19 cellular contexts compared by ENCODE assay signal in genomic region chr16:24318670-24319069, GRCh38.
DNase-seq lines count a peak whose midpoint lies in the region; ATAC-seq, FAIRE-seq and TF ChIP-seq lines count a peak whose summit lies in the region.
"Had no signal": no experiment of that assay in that cellular context is flagged by ENCODE, and none has a peak within 500 bp of the region (broad histone marks: within the 10 kb centered on the region; RNA-seq: fewer than 3 reads in every experiment).

No MANE protein-coding gene starts in this region.

- no peak for DNase-seq in GM12864 (ENCODE audit: low read depth)
- peak; percentile 68 for DNase-seq in H9
- DNase-seq in K562 (ENCODE audit: extremely low read depth in 1 of 4, low spot score in 3 of 4), result no peak
- peak; percentile 21 for DNase-seq in neural progenitor cell (ENCODE audit: low spot score)
- no peak for DNase-seq in NCI-H1436 treated with DMSO at 0.1 percent for 48 hours (lab: John Stamatoyannopoulos, UW)
- DNase-seq in NCI-H526 (lab: John Stamatoyannopoulos, UW), result no peak
- no peak for DNase-seq in NCI-H187 treated with DMSO at 0.1 percent for 48 hours (lab: John Stamatoyannopoulos, UW)
- DNase-seq: CD8-positive, alpha-beta memory T cell; DMS 273 treated with DMSO at 0.1 percent for 48 hours; KG1; NCI-H1048; NCI-H1694; NCI-H2107; NCI-H226; NCI-H69; PC-9; SJCRH30; T-helper 2 cell had no signal

- TF ChIP-seq RAD21 in K562 (CRISPR knock-in tag; conservative IDR thresholded peaks at IDR 0.05 in 1 of 2, IDR thresholded peaks at IDR 0.05 in 1 of 2), result no peak

- H3K9ac ChIP-seq in H9 (ENCODE audit: extremely low read depth, insufficient read length, low read length), result no peak overlapping the region
- H3K9ac ChIP-seq in K562 (ENCODE audit: insufficient read depth in 1 of 2, low read depth in 2 of 2, low read length in 2 of 2), result no peak overlapping the region
- H3K9ac ChIP-seq in neural progenitor cell, result no peak overlapping the region
- H3K9ac ChIP-seq: BLaER1 had no signal

- no peaks in the 10 kb centered on the region for H3F3A ChIP-seq in neural progenitor cell (ENCODE audit: low read depth)

- H3K4ac ChIP-seq in H9 (ENCODE audit: low read depth, low read length), result no peak overlapping the region

- no peak overlapping the region for H2BK15ac ChIP-seq in H9 (ENCODE audit: low read depth, low read length)

- H3K9me3 Mint-ChIP-seq in H9 (no peaks in the 10 kb centered on the region), neural progenitor cell (no peaks in the 10 kb centered on the region)
- H3K9me3 Mint-ChIP-seq: CD8-positive, alpha-beta memory T cell had no signal

- no peak overlapping the region for H3K27ac Mint-ChIP-seq in H9
- no peak overlapping the region for H3K27ac Mint-ChIP-seq in neural progenitor cell
- H3K27ac Mint-ChIP-seq: CD8-positive, alpha-beta memory T cell had no signal

- H3K23ac ChIP-seq in H9 (ENCODE audit: insufficient read length, low read depth, low read length), result no peak overlapping the region

- no peak overlapping the region for H3K27ac ChIP-seq in H9 (ENCODE audit: insufficient read length, low read depth, low read length)
- no peak overlapping the region for H3K27ac ChIP-seq in K562 (ENCODE audit: extremely low read depth, low read depth, low read length)
- H3K27ac ChIP-seq in neural progenitor cell, result no peak overlapping the region
- H3K27ac ChIP-seq: BLaER1, PC-9, SJCRH30 had no signal

- no peak for TF ChIP-seq EP300 in K562 (IDR thresholded peaks at IDR 0.05; ENCODE audit: low read length)

- H2AK5ac ChIP-seq in H9 (ENCODE audit: insufficient read length, low read length), result no peak overlapping the region

- H3K79me2 ChIP-seq in H9 (ENCODE audit: insufficient read depth, low read length) (no peaks in the 10 kb centered on the region), K562 (ENCODE audit: control insufficient read depth, insufficient read depth, low read length) (no peaks in the 10 kb centered on the region), neural progenitor cell (ENCODE audit: low read depth) (no peaks in the 10 kb centered on the region)

- no peak overlapping the region for H2BK20ac ChIP-seq in H9 (ENCODE audit: low read depth, low read length, poor library complexity, severe bottlenecking)

- H4K20me1 ChIP-seq in H9 (ENCODE audit: control insufficient read depth, insufficient read depth, insufficient read length) (no peaks in the 10 kb centered on the region), K562 (replicated peaks; ENCODE audit: control insufficient read depth, insufficient read depth, low read length) (peaks cover 9% of the 10 kb centered on the region; the same call in 1 of the 2 replicates), neural progenitor cell (ENCODE audit: low read depth) (no peaks in the 10 kb centered on the region)
- H4K20me1 ChIP-seq: BLaER1 had no signal

- H4K5ac ChIP-seq in H9 (ENCODE audit: insufficient read length, low read depth, low read length), result no peak overlapping the region

- peaks cover 6% of the 10 kb centered on the region; the same call in 1 of the 2 replicates for H3K4me1 ChIP-seq in H9 (ENCODE audit: insufficient read depth, low read length)
- H3K4me1 ChIP-seq in K562 (replicated peaks in 1 of 2; ENCODE audit: control insufficient read depth in 2 of 2, insufficient read depth in 2 of 2, low read length in 2 of 2), result no peaks in the 10 kb centered on the region
- H3K4me1 ChIP-seq in neural progenitor cell, result no peaks in the 10 kb centered on the region
- H3K4me1 ChIP-seq: BLaER1, SJCRH30 had no signal

- H3K9me3 ChIP-seq in H9 (ENCODE audit: control insufficient read depth, low read depth, low read length) (no peaks in the 10 kb centered on the region), K562 (replicated peaks; ENCODE audit: control insufficient read depth, insufficient read depth, low read depth, low read length) (no peaks in the 10 kb centered on the region), neural progenitor cell (ENCODE audit: low read depth) (no peaks in the 10 kb centered on the region)
- H3K9me3 ChIP-seq: BLaER1, SJCRH30 had no signal

- H4K8ac ChIP-seq in H9 (replicated peaks; ENCODE audit: insufficient read length, low read depth, low read length), result no peak overlapping the region

- H3K36me3 ChIP-seq in K562 (ENCODE audit: control insufficient read depth, insufficient read depth, low read length) (no peaks in the 10 kb centered on the region), neural progenitor cell (no peaks in the 10 kb centered on the region)
- H3K36me3 ChIP-seq: BLaER1, SJCRH30 had no signal

- BruUV-seq in K562 (replicated peaks; lab: Mats Ljungman, UMichigan), result no TSS peak

- H2AFZ ChIP-seq in H9 (ENCODE audit: low read length), result no peak overlapping the region
- no peak overlapping the region for H2AFZ ChIP-seq in K562 (ENCODE audit: low read depth, low read length)
- no peak overlapping the region for H2AFZ ChIP-seq in neural progenitor cell (replicated peaks)
- H2AFZ ChIP-seq: PC-9 had no signal

- H3K27me3 Mint-ChIP-seq in H9 (ENCODE audit: low read depth), result peaks cover 5% of the 10 kb centered on the region
- peaks cover 14% of the 10 kb centered on the region for H3K27me3 Mint-ChIP-seq in neural progenitor cell (ENCODE audit: insufficient read depth, low read depth)

- TF ChIP-seq CTCF in GM12864 (IDR thresholded peaks at IDR 0.05; ENCODE audit: low read depth, low read length, missing control alignments) (peak; percentile 15), H9 (conservative IDR thresholded peaks at IDR 0.05) (peak; percentile 70), K562 (IDR thresholded peaks at IDR 0.05 in 2 of 3, conservative IDR thresholded peaks at IDR 0.05 in 1 of 3; ENCODE audit: insufficient read depth in 2 of 3, low read depth in 1 of 3, low read length in 3 of 3) (no peak; a peak in 2 of 6 replicates), neural progenitor cell (IDR thresholded peaks at IDR 0.05) (peak; percentile 24)

- no peak overlapping the region for H3K18ac ChIP-seq in H9 (ENCODE audit: insufficient read length, low read depth, low read length)

- H3K27me3 ChIP-seq in H9 (ENCODE audit: insufficient read depth, low read length) (no peaks in the 10 kb centered on the region), K562 (ENCODE audit: control insufficient read depth in 2 of 2, insufficient read depth in 2 of 2, low read length in 2 of 2) (peaks cover 21 to 27% of the 10 kb centered on the region in 2 experiments), neural progenitor cell (peaks cover 21% of the 10 kb centered on the region)
- H3K27me3 ChIP-seq: BLaER1 had no signal

- H3K23me2 ChIP-seq in H9 (ENCODE audit: insufficient read length, low read depth, low read length, poor library complexity, severe bottlenecking), result no peaks in the 10 kb centered on the region

- H2BK5ac ChIP-seq in H9 (ENCODE audit: insufficient read length, low read length), result no peak overlapping the region

- no peaks in the 10 kb centered on the region for H3K9me1 ChIP-seq in K562 (ENCODE audit: control insufficient read depth, insufficient read depth, low read length)

- no peak overlapping the region for H3K56ac ChIP-seq in H9 (ENCODE audit: insufficient read length, low read depth, low read length)

- no CpG with 5 or more reads among the region's 1 CpG for WGBS in H9 (ENCODE audit: extremely low coverage, insufficient read length, low lambda C conversion rate)
- WGBS in K562 (ENCODE audit: insufficient coverage, low coverage, missing lambda C conversion rate), result 0% methylated on average over 1 of the region's 1 CpG

- H2BK120ac ChIP-seq in H9 (ENCODE audit: low read depth, low read length, poor library complexity, severe bottlenecking), result no peak overlapping the region

- H3K4me1 Mint-ChIP-seq in H9 (peaks cover 20 to 30% of the 10 kb centered on the region in 2 experiments), neural progenitor cell (peaks cover 8% of the 10 kb centered on the region)
- H3K4me1 Mint-ChIP-seq: CD8-positive, alpha-beta memory T cell had no signal

- intact Hi-C loops in K562 (cut with micrococcal nuclease), result no loop called here

- TF ChIP-seq POLR2A in K562 (conservative IDR thresholded peaks at IDR 0.05), result no peak

- H3K36me3 Mint-ChIP-seq in H9 (ENCODE audit: insufficient read depth in 1 of 3, low read depth in 3 of 3), result no peaks in the 10 kb centered on the region
- H3K36me3 Mint-ChIP-seq in neural progenitor cell, result no peaks in the 10 kb centered on the region
- H3K36me3 Mint-ChIP-seq: CD8-positive, alpha-beta memory T cell had no signal

- H3K4me3 Mint-ChIP-seq in H9, result no peak overlapping the region
- no peak overlapping the region for H3K4me3 Mint-ChIP-seq in neural progenitor cell
- H3K4me3 Mint-ChIP-seq: CD8-positive, alpha-beta memory T cell had no signal

- no peak for ATAC-seq in K562

- H3T11ph ChIP-seq in H9 (ENCODE audit: low read length), result no peak overlapping the region

- POLR2A ChIA-PET in K562 (lab: Yijun Ruan, JAX), result no interaction called here

- no peak overlapping the region for H3K14ac ChIP-seq in H9 (ENCODE audit: insufficient read depth, low read length)

- no peaks in the 10 kb centered on the region for H3K79me1 ChIP-seq in H9 (ENCODE audit: insufficient read depth, low read depth, low read length, poor library complexity, severe bottlenecking)

- H3K4me2 ChIP-seq in H9 (ENCODE audit: insufficient read depth, insufficient read length, low read length) (no peak overlapping the region), K562 (ENCODE audit: insufficient read depth, low read length) (no peak overlapping the region), neural progenitor cell (no peak overlapping the region)
- H3K4me2 ChIP-seq: BLaER1, PC-9 had no signal

- CTCF ChIA-PET in K562 (lab: Yijun Ruan, JAX; ENCODE audit: low intra/inter-chr PET ratio), result no interaction called here

- in situ Hi-C loops in K562 (cut with MboI), result no loop called here

- H2BK12ac ChIP-seq in H9 (ENCODE audit: insufficient read length, low read depth, low read length), result no peak overlapping the region

- H3K4me3 ChIP-seq in GM12864 (ENCODE audit: low read depth, low read length) (no peak overlapping the region), K562 (no peak overlapping the region), neural progenitor cell (no peak overlapping the region)
- H3K4me3 ChIP-seq: BLaER1, PC-9, SJCRH30 had no signal

- FAIRE-seq in K562 (lab: Jason Lieb, UNC), result no peak

- no peak overlapping the region for H4K91ac ChIP-seq in H9 (ENCODE audit: insufficient read length, low read depth, low read length)

TF ChIP-seq in K562, 482 proteins besides CTCF, POLR2A, EP300 and RAD21:
- TF ChIP-seq KDM1A (IDR thresholded peaks at IDR 0.05) (no peak), HMBOX1 (IDR thresholded peaks at IDR 0.05) (peak; percentile 63)

Comparison
In these comparisons a context has a peak if more than half of its experiments do, and no peak if none do; other contexts are left out.
1. DNase-seq: peak in H9 (single experiment) and neural progenitor cell (single experiment); none in GM12864 (single experiment), K562 (0 of 4), NCI-H1436 treated with DMSO at 0.1 percent for 48 hours (single experiment), NCI-H526 (0 of 2) and NCI-H187 treated with DMSO at 0.1 percent for 48 hours (single experiment).
2. CTCF ChIP-seq: peak in GM12864 (single experiment), H9 (single experiment) and neural progenitor cell (single experiment); none in K562 (0 of 3).